1 cellular context compared by ENCODE assay signal in the genomic region with DNA sequence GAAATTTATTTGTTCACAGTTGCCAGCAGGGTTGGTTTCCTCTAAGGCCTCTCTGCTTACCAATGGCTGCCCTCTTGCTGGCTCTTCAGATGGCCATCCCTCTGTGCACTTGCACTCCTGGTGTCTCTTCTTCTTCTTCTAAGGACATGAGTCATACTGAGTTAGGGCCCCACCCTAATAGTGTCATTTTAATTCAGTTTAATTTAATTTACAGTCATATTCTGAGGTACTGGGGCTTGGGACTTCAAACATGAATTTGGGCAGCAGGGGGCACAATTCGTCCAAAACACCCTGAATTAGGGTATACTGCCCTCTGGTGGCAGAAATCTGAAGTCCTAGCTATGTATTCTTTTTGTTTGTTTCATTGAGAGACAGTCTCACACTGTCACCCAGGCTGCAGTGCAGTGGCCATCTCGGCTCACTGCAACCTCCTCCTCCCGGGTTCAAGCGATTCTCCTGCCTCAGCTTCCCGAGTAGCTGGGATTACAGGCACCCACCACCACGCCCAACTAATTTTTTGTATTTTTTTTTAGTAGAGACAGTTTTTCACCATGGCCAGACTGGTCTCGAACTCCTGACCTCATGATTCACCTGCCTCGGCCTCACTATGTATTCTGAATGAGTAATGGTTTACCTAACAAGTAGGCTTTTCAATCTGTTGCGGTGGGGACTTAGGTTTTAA.
A peak's percentile ranks its signal among the peaks of the same experiment; 100 is the strongest.
TF ChIP-seq lines count a peak whose summit lies in the region.

No MANE protein-coding gene starts in this region.

TF ChIP-seq in HepG2, 621 proteins besides CTCF, POLR2A, EP300 and RAD21 (continues in another document):
- TF ChIP-seq, protein P1, sequence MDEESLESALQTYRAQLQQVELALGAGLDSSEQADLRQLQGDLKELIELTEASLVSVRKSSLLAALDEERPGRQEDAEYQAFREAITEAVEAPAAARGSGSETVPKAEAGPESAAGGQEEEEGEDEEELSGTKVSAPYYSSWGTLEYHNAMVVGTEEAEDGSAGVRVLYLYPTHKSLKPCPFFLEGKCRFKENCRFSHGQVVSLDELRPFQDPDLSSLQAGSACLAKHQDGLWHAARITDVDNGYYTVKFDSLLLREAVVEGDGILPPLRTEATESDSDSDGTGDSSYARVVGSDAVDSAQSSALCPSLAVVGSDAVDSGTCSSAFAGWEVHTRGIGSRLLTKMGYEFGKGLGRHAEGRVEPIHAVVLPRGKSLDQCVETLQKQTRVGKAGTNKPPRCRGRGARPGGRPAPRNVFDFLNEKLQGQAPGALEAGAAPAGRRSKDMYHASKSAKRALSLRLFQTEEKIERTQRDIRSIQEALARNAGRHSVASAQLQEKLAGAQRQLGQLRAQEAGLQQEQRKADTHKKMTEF (CRISPR knock-in tag; IDR thresholded peaks at IDR 0.05), result peak; percentile 45
- TF ChIP-seq XRCC5 (optimal IDR thresholded peaks at IDR 0.05; ENCODE audit: low read length) (peak; percentile 89), SOX5 (CRISPR knock-in tag; IDR thresholded peaks at IDR 0.05; ENCODE audit: borderline replicate concordance) (peak; percentile 54; the same call in 1 of the 2 replicates), GATAD1 (CRISPR knock-in tag; IDR thresholded peaks at IDR 0.05) (peak; percentile 46), FOXA3 (CRISPR knock-in tag; IDR thresholded peaks at IDR 0.05) (peak; percentile 52), RXRB (CRISPR knock-in tag; IDR thresholded peaks at IDR 0.05; ENCODE audit: borderline replicate concordance) (peak; percentile 49; the same call in 1 of the 2 replicates), SOX13 (IDR thresholded peaks at IDR 0.05) (no peak), SOX13 (CRISPR knock-in tag; conservative IDR thresholded peaks at IDR 0.05 in 1 of 2, IDR thresholded peaks at IDR 0.05 in 1 of 2) (0 out of 4 replicates have a peak, but pooled peaks of 1 of the 2 experiments have one; percentile 27), LCORL (IDR thresholded peaks at IDR 0.05) (peak; percentile 56; the same call in 1 of the 2 replicates), LCORL (CRISPR knock-in tag; IDR thresholded peaks at IDR 0.05) (0 out of 2 replicates have a peak, but pooled peaks have one; percentile 56), ZKSCAN1 (IDR thresholded peaks at IDR 0.05; ENCODE audit: low read length) (no peak), EHMT2 (IDR thresholded peaks at IDR 0.05; ENCODE audit: borderline replicate concordance, low read depth, low read length) (peak; percentile 53; the same call in 1 of the 2 replicates), FOXP1 (IDR thresholded peaks at IDR 0.05) (peak; percentile 45; the same call in 1 of the 2 replicates), FOXP1 (CRISPR knock-in tag; IDR thresholded peaks at IDR 0.05) (no peak), THAP11 (CRISPR knock-in tag; IDR thresholded peaks at IDR 0.05) (peak; percentile 72), CEBPG (CRISPR knock-in tag; IDR thresholded peaks at IDR 0.05) (peak; percentile 33; the same call in 1 of the 2 replicates), CHD4 (IDR thresholded peaks at IDR 0.05; ENCODE audit: borderline replicate concordance, low read length) (0 out of 2 replicates have a peak, but pooled peaks have one; percentile 61), KAT2B (IDR thresholded peaks at IDR 0.05; ENCODE audit: borderline replicate concordance, low read depth, low read length) (0 out of 2 replicates have a peak, but pooled peaks have one; percentile 9), ETV6 (CRISPR knock-in tag; conservative IDR thresholded peaks at IDR 0.05) (no peak), ZNF644 (CRISPR knock-in tag; IDR thresholded peaks at IDR 0.05; ENCODE audit: low read depth) (peak; percentile 63; the same call in 1 of the 2 replicates), NFRKB (IDR thresholded peaks at IDR 0.05) (no peak), SALL1 (CRISPR knock-in tag; IDR thresholded peaks at IDR 0.05) (peak; percentile 18; the same call in 1 of the 2 replicates), KLF11 (CRISPR knock-in tag; IDR thresholded peaks at IDR 0.05) (0 out of 2 replicates have a peak, but pooled peaks have one; percentile 61), REPIN1 (CRISPR knock-in tag; IDR thresholded peaks at IDR 0.05; ENCODE audit: borderline replicate concordance, low read depth) (peak; percentile 75; the same call in 1 of the 2 replicates), FOXK1 (CRISPR knock-in tag; IDR thresholded peaks at IDR 0.05; ENCODE audit: borderline replicate concordance, low read depth) (peak; percentile 65; the same call in 1 of the 2 replicates), STAG1 (CRISPR knock-in tag; IDR thresholded peaks at IDR 0.05) (peak; percentile 93), ZNF501 (CRISPR knock-in tag; IDR thresholded peaks at IDR 0.05) (peak; percentile 69), ZNF331 (CRISPR knock-in tag; IDR thresholded peaks at IDR 0.05) (no peak), GATAD2A (CRISPR knock-in tag; IDR thresholded peaks at IDR 0.05) (peak; percentile 59; the same call in 1 of the 2 replicates), ZNF747 (CRISPR knock-in tag; IDR thresholded peaks at IDR 0.05; ENCODE audit: borderline replicate concordance) (no peak), SATB2 (CRISPR knock-in tag; IDR thresholded peaks at IDR 0.05) (no peak), TEAD3 (CRISPR knock-in tag; optimal IDR thresholded peaks at IDR 0.05; ENCODE audit: borderline replicate concordance) (peak; percentile 100), GABPA (IDR thresholded peaks at IDR 0.05; ENCODE audit: low read depth, low read length) (no peak), GABPA (CRISPR knock-in tag; IDR thresholded peaks at IDR 0.05; ENCODE audit: low read depth) (peak; percentile 17; the same call in 1 of the 2 replicates), FOSL2 (CRISPR knock-in tag; IDR thresholded peaks at IDR 0.05) (peak; percentile 50; the same call in 1 of the 2 replicates), HOXA3 (CRISPR knock-in tag; IDR thresholded peaks at IDR 0.05) (peak; percentile 43; the same call in 1 of the 2 replicates)
- TF ChIP-seq, protein P2, sequence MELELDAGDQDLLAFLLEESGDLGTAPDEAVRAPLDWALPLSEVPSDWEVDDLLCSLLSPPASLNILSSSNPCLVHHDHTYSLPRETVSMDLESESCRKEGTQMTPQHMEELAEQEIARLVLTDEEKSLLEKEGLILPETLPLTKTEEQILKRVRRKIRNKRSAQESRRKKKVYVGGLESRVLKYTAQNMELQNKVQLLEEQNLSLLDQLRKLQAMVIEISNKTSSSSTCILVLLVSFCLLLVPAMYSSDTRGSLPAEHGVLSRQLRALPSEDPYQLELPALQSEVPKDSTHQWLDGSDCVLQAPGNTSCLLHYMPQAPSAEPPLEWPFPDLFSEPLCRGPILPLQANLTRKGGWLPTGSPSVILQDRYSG (CRISPR knock-in tag; IDR thresholded peaks at IDR 0.05), result no peak
- TF ChIP-seq, protein P3, sequence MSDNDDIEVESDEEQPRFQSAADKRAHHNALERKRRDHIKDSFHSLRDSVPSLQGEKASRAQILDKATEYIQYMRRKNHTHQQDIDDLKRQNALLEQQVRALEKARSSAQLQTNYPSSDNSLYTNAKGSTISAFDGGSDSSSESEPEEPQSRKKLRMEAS (IDR thresholded peaks at IDR 0.05), result peak; percentile 10; the same call in 1 of the 2 replicates
- TF ChIP-seq, protein P4, sequence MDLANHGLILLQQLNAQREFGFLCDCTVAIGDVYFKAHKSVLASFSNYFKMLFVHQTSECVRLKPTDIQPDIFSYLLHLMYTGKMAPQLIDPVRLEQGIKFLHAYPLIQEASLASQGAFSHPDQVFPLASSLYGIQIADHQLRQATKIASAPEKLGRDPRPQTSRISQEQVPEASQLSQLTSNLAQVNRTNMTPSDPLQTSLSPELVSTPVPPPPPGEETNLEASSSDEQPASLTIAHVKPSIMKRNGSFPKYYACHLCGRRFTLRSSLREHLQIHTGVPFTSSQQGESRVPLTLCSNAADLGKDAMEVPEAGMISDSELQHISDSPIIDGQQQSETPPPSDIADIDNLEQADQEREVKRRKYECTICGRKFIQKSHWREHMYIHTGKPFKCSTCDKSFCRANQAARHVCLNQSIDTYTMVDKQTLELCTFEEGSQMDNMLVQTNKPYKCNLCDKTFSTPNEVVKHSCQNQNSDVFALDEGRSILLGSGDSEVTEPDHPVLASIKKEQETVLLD (CRISPR knock-in tag; IDR thresholded peaks at IDR 0.05; ENCODE audit: low read depth), result no peak
- TF ChIP-seq, protein P5, sequence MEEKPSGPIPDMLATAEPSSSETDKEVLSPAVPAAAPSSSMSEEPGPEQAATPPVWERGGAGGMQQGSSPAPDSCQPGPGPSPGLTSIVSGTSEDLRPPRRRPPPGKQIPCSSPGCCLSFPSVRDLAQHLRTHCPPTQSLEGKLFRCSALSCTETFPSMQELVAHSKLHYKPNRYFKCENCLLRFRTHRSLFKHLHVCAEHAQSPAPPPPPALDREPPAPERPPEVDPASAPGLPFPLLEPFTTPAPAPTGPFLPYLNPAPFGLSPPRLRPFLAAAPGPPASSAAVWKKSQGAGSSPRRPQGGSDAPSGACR (CRISPR knock-in tag; IDR thresholded peaks at IDR 0.05), result no peak
- TF ChIP-seq, protein P6, sequence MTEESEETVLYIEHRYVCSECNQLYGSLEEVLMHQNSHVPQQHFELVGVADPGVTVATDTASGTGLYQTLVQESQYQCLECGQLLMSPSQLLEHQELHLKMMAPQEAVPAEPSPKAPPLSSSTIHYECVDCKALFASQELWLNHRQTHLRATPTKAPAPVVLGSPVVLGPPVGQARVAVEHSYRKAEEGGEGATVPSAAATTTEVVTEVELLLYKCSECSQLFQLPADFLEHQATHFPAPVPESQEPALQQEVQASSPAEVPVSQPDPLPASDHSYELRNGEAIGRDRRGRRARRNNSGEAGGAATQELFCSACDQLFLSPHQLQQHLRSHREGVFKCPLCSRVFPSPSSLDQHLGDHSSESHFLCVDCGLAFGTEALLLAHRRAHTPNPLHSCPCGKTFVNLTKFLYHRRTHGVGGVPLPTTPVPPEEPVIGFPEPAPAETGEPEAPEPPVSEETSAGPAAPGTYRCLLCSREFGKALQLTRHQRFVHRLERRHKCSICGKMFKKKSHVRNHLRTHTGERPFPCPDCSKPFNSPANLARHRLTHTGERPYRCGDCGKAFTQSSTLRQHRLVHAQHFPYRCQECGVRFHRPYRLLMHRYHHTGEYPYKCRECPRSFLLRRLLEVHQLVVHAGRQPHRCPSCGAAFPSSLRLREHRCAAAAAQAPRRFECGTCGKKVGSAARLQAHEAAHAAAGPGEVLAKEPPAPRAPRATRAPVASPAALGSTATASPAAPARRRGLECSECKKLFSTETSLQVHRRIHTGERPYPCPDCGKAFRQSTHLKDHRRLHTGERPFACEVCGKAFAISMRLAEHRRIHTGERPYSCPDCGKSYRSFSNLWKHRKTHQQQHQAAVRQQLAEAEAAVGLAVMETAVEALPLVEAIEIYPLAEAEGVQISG (CRISPR knock-in tag; IDR thresholded peaks at IDR 0.05), result peak; percentile 52; the same call in 1 of the 2 replicates
- TF ChIP-seq, protein P7, sequence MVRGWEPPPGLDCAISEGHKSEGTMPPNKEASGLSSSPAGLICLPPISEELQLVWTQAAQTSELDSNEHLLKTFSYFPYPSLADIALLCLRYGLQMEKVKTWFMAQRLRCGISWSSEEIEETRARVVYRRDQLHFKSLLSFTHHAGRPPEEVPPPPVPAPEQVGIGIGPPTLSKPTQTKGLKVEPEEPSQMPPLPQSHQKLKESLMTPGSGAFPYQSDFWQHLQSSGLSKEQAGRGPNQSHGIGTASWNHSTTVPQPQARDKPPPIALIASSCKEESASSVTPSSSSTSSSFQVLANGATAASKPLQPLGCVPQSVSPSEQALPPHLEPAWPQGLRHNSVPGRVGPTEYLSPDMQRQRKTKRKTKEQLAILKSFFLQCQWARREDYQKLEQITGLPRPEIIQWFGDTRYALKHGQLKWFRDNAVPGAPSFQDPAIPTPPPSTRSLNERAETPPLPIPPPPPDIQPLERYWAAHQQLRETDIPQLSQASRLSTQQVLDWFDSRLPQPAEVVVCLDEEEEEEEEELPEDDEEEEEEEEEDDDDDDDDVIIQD (CRISPR knock-in tag; IDR thresholded peaks at IDR 0.05; ENCODE audit: low read depth), result peak; percentile 39; the same call in 1 of the 2 replicates
- TF ChIP-seq, protein P8, sequence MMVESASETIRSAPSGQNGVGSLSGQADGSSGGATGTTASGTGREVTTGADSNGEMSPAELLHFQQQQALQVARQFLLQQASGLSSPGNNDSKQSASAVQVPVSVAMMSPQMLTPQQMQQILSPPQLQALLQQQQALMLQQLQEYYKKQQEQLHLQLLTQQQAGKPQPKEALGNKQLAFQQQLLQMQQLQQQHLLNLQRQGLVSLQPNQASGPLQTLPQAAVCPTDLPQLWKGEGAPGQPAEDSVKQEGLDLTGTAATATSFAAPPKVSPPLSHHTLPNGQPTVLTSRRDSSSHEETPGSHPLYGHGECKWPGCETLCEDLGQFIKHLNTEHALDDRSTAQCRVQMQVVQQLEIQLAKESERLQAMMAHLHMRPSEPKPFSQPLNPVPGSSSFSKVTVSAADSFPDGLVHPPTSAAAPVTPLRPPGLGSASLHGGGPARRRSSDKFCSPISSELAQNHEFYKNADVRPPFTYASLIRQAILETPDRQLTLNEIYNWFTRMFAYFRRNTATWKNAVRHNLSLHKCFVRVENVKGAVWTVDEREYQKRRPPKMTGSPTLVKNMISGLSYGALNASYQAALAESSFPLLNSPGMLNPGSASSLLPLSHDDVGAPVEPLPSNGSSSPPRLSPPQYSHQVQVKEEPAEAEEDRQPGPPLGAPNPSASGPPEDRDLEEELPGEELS (CRISPR knock-in tag; IDR thresholded peaks at IDR 0.05), result 0 out of 2 replicates have a peak, but pooled peaks have one; percentile 16
- TF ChIP-seq, protein P9, sequence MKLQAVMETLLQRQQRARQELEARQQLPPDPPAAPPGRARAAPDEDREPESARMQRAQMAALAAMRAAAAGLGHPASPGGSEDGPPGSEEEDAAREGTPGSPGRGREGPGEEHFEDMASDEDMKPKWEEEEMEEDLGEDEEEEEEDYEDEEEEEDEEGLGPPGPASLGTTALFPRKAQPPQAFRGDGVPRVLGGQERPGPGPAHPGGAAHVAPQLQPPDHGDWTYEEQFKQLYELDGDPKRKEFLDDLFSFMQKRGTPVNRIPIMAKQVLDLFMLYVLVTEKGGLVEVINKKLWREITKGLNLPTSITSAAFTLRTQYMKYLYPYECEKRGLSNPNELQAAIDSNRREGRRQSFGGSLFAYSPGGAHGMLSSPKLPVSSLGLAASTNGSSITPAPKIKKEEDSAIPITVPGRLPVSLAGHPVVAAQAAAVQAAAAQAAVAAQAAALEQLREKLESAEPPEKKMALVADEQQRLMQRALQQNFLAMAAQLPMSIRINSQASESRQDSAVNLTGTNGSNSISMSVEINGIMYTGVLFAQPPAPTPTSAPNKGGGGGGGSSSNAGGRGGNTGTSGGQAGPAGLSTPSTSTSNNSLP (IDR thresholded peaks at IDR 0.05; ENCODE audit: low read depth, low read length), result peak; percentile 84
- TF ChIP-seq, protein P10, sequence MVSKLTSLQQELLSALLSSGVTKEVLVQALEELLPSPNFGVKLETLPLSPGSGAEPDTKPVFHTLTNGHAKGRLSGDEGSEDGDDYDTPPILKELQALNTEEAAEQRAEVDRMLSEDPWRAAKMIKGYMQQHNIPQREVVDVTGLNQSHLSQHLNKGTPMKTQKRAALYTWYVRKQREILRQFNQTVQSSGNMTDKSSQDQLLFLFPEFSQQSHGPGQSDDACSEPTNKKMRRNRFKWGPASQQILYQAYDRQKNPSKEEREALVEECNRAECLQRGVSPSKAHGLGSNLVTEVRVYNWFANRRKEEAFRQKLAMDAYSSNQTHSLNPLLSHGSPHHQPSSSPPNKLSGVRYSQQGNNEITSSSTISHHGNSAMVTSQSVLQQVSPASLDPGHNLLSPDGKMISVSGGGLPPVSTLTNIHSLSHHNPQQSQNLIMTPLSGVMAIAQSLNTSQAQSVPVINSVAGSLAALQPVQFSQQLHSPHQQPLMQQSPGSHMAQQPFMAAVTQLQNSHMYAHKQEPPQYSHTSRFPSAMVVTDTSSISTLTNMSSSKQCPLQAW (CRISPR knock-in tag; IDR thresholded peaks at IDR 0.05), result peak; percentile 34; the same call in 1 of the 2 replicates
